In genomic region chr18:58871514-58872490, GRCh38 we compare ENCODE assay signal across 11 cellular contexts. TPM values are rescaled to one million over a fixed set of nuclear protein-coding genes. Genes with fewer than 3 reads are reported as not detected.
A peak's percentile ranks its signal among the peaks of the same experiment; 100 is the strongest.
DNase-seq lines count a peak whose midpoint lies in the region; ATAC-seq, FAIRE-seq and TF ChIP-seq lines count a peak whose summit lies in the region.
"Had no signal": no experiment of that assay in that cellular context is flagged by ENCODE, and none has a peak within 500 bp of the region (broad histone marks: within the 10 kb centered on the region; RNA-seq: fewer than 3 reads in every experiment).

No MANE protein-coding gene starts in this region.

- POLR2A ChIA-PET in RWPE1 (lab: Yijun Ruan, JAX; ENCODE audit: low non-redundant PET), result no interaction called here

- no peak for TF ChIP-seq POLR2A in sigmoid colon (IDR thresholded peaks at IDR 0.05)

- DNase-seq in D721Med (ENCODE audit: insufficient read length, low spot score) (no peak), RWPE1 (ENCODE audit: low spot score) (no peak), fibroblast of peridontal ligament (ENCODE audit: extremely low read depth) (peak; percentile 55), sigmoid colon (peak; percentile 12), kidney glomerular epithelial cell (lab: John Stamatoyannopoulos, UW) (no peak), activated T-cell treated with anti-CD3 and anti-CD28 coated beads for 4 hours (no peak)
- DNase-seq: activated CD4-positive, alpha-beta T cell treated with anti-CD3 and anti-CD28 coated beads for 36 hours; anterior cingulate cortex; stimulated activated CD4-positive, alpha-beta T cell treated with anti-CD3 and anti-CD28 coated beads, Interleukin-12 subunit alpha, Interleukin-12 subunit beta, amount 100 ng/mL, for 4 hours had no signal

- TF ChIP-seq EP300 in sigmoid colon (IDR thresholded peaks at IDR 0.05), result no peak

- H3K36me3 ChIP-seq in sigmoid colon, result peaks cover 0 to 34% (median 11%) of the 10 kb centered on the region in 4 donors

- intact Hi-C loops in sigmoid colon (cut with DNase I), result no loop called here

- CTCF ChIA-PET in RWPE1 (lab: Yijun Ruan, JAX), result interaction anchor here (0.6 to 0.8 kb wide), 3 partner anchors 200 to 365 kb away, joined by 3 to 4 read pairs (median 4); no protein-coding TSS in a partner anchor

- H3K27ac ChIP-seq in RWPE1 (peak overlapping the region; percentile 32; the same call in 1 of the 2 replicates), sigmoid colon (peak overlapping the region; percentile 7 to 60 (median 35))

- H3K27me3 ChIP-seq in sigmoid colon, result no peaks in the 10 kb centered on the region

- ATAC-seq in GM21447 (IDR thresholded peaks at IDR 0.05; ENCODE audit: unreplicated experiment) (no peak), HG03565 (IDR thresholded peaks at IDR 0.05; ENCODE audit: unreplicated experiment) (no peak)
- ATAC-seq: activated CD4-positive, alpha-beta T cell treated with anti-CD3 and anti-CD28 coated beads for 36 hours had no signal

- WGBS in sigmoid colon, 2 donors, result 77 to 78% methylated on average over 10 of the region's 10 CpGs

- peaks cover 0 to 37% (median 32%) of the 10 kb centered on the region in 4 donors for H3K4me1 ChIP-seq in sigmoid colon

- TF ChIP-seq CTCF in D721Med (IDR thresholded peaks at IDR 0.05; ENCODE audit: insufficient read depth, missing control alignments), result no peak
- no peak for TF ChIP-seq CTCF in RWPE1 (conservative IDR thresholded peaks at IDR 0.05; ENCODE audit: low read depth)
- TF ChIP-seq CTCF in sigmoid colon (IDR thresholded peaks at IDR 0.05), result no peak

- no peaks in the 10 kb centered on the region for H3K9me3 ChIP-seq in sigmoid colon

- no peak overlapping the region for H3K4me3 ChIP-seq in sigmoid colon

- FAIRE-seq in D721Med (lab: Jason Lieb, UNC), result peak; percentile 96

RNA-seq across cellular contexts. Expression of gene ZNF532, which starts 7.1 kb away (rescaled TPM):
- 100 to 1,000 TPM in 1 of 4 donors, 10 to 100 TPM in 3; 71.0 to 104 (median 78.8) TPM for total RNA-seq in sigmoid colon
- polyA plus RNA-seq in sigmoid colon, result 10 to 100 TPM in 1 of 3 donors, 1 to 10 TPM in 2; 1.4 to 10.1 (median 3.6) TPM

Comparison
In these comparisons a context has a peak if more than half of its experiments do, and no peak if none do; other contexts are left out.
1. DNase-seq: peak in fibroblast of peridontal ligament (single experiment) and sigmoid colon (single experiment); none in D721Med (single experiment), RWPE1 (single experiment), kidney glomerular epithelial cell (single experiment) and activated T-cell treated with anti-CD3 and anti-CD28 coated beads for 4 hours (single experiment).